Comparison of ENCODE assay signal across 8 cellular contexts in genomic region chr7:4745971-4746919, GRCh38. TPM values are rescaled to one million over a fixed set of nuclear protein-coding genes. Genes with fewer than 3 reads are reported as not detected.
A peak's percentile ranks its signal among the peaks of the same experiment; 100 is the strongest.
DNase-seq lines count a peak whose midpoint lies in the region; ATAC-seq and TF ChIP-seq lines count a peak whose summit lies in the region.

No MANE protein-coding gene starts in this region.

- peaks cover 55 to 88% (median 81%) of the 10 kb centered on the region in 10 experiments for H3K4me1 ChIP-seq in BLaER1 treated with 17β-estradiol and CSF1 and Interleukin-3, amounts not matched to agents 10 nM and 100 nM
- peaks cover 6% of the 10 kb centered on the region for H3K4me1 ChIP-seq in BE2C

- peak overlapping the region; percentile 81 for H3K4me3 Mint-ChIP-seq in activated CD4-positive, alpha-beta memory T cell treated with anti-CD3 and anti-CD28 coated beads for 36 hours

- H3K9me3 ChIP-seq in BLaER1 treated with 17β-estradiol and CSF1 and Interleukin-3, amounts not matched to agents 10 nM and 100 nM (replicated peaks in 1 of 11) = no peaks in the 10 kb centered on the region
- no peaks in the 10 kb centered on the region for H3K9me3 ChIP-seq in BE2C

- peaks cover 41 to 63% (median 56%) of the 10 kb centered on the region in 11 experiments for H3K36me3 ChIP-seq in BLaER1 treated with 17β-estradiol and CSF1 and Interleukin-3, amounts not matched to agents 10 nM and 100 nM
- H3K36me3 ChIP-seq in BE2C = peaks cover 55% of the 10 kb centered on the region

- peaks cover 10 to 87% (median 39%) of the 10 kb centered on the region in 11 experiments; a peak in 16 of 22 replicates for H4K20me1 ChIP-seq in BLaER1 treated with 17β-estradiol and CSF1 and Interleukin-3, amounts not matched to agents 10 nM and 100 nM

- peak overlapping the region; percentile 80 to 92 (median 87) for H3K4me2 ChIP-seq in BLaER1 treated with 17β-estradiol and CSF1 and Interleukin-3, amounts not matched to agents 10 nM and 100 nM

- TF ChIP-seq CTCF in BE2C (IDR thresholded peaks at IDR 0.05; ENCODE audit: low read depth, low read length) = no peak

- peak; percentile 79 for DNase-seq in HS-5 (ENCODE audit: low read depth)
- DNase-seq in activated CD4-positive, alpha-beta memory T cell treated with anti-CD3 and anti-CD28 coated beads for 36 hours = peak; percentile 65
- peak; percentile 50 for DNase-seq in fibroblast of the conjunctiva (ENCODE audit: low read depth)
- peak; percentile 83 for DNase-seq in renal cortical epithelial cell (ENCODE audit: low read depth)
- DNase-seq in sciatic nerve (ENCODE audit: low spot score) = no peak
- DNase-seq in BE2C = no peak

- peak overlapping the region; percentile 91 for H3K27ac Mint-ChIP-seq in activated CD4-positive, alpha-beta memory T cell treated with anti-CD3 and anti-CD28 coated beads for 36 hours

- no peak for ATAC-seq in sciatic nerve
- ATAC-seq in esophagus mucosa = no peak

- CTCF ChIA-PET in activated CD4-positive, alpha-beta memory T cell treated with anti-CD3 and anti-CD28 coated beads for 36 hours (lab: Charles Lee) = interaction anchor here (0.9 to 3.4 kb wide), 3 partner anchors 8 to 105 kb away, joined by 4 to 21 read pairs (median 4); no protein-coding TSS in a partner anchor

- H3K9ac ChIP-seq in BLaER1 treated with 17β-estradiol and CSF1 and Interleukin-3, amounts not matched to agents 10 nM and 100 nM = peak overlapping the region; percentile 70 to 82 (median 77)

- H3K4me1 Mint-ChIP-seq in activated CD4-positive, alpha-beta memory T cell treated with anti-CD3 and anti-CD28 coated beads for 36 hours (ENCODE audit: low read depth) = peaks cover 52% of the 10 kb centered on the region

- intact Hi-C loops in activated CD4-positive, alpha-beta memory T cell treated with anti-CD3 and anti-CD28 coated beads for 36 hours (cut with micrococcal nuclease) = loop anchor here (1.0 to 2.0 kb wide), 4 partner anchors 21 to 105 kb away; partner anchors contain the start of gene AP5Z1
- intact Hi-C loops in sciatic nerve (cut with DNase I) = no loop called here

- no peaks in the 10 kb centered on the region for H3K27me3 Mint-ChIP-seq in activated CD4-positive, alpha-beta memory T cell treated with anti-CD3 and anti-CD28 coated beads for 36 hours

- POLR2A ChIA-PET in activated CD4-positive, alpha-beta memory T cell treated with anti-CD3 and anti-CD28 coated beads for 36 hours (lab: Charles Lee) = interaction anchor here (0.7 to 2.2 kb wide), 4 partner anchors 29 to 166 kb away, joined by 3 to 15 read pairs (median 5); partner anchors contain the start of genes AP5Z1 and RADIL

- H3K27ac ChIP-seq in BLaER1 treated with 17β-estradiol and CSF1 and Interleukin-3, amounts not matched to agents 10 nM and 100 nM = peak overlapping the region; percentile 76 to 95 (median 87)

- peak overlapping the region; percentile 34 to 63 (median 50); a peak in 19 of 20 replicates for H3K4me3 ChIP-seq in BLaER1 treated with 17β-estradiol and CSF1 and Interleukin-3, amounts not matched to agents 10 nM and 100 nM
- no peak overlapping the region for H3K4me3 ChIP-seq in BE2C (ENCODE audit: low read depth, low read length)

- peaks cover 30% of the 10 kb centered on the region for H3K36me3 Mint-ChIP-seq in activated CD4-positive, alpha-beta memory T cell treated with anti-CD3 and anti-CD28 coated beads for 36 hours

- no peaks in the 10 kb centered on the region for H3K27me3 ChIP-seq in BLaER1 treated with 17β-estradiol and CSF1 and Interleukin-3, amounts not matched to agents 10 nM and 100 nM
- no peaks in the 10 kb centered on the region for H3K27me3 ChIP-seq in BE2C

- no peaks in the 10 kb centered on the region for H3K9me3 Mint-ChIP-seq in activated CD4-positive, alpha-beta memory T cell treated with anti-CD3 and anti-CD28 coated beads for 36 hours

RNA-seq across cellular contexts. Expression of gene AP5Z1, which starts 29.2 kb away (rescaled TPM):
- 10 to 100 TPM; 21.6 to 24.1 TPM for total RNA-seq in activated CD4-positive, alpha-beta memory T cell treated with anti-CD3 and anti-CD28 coated beads for 36 hours
- total RNA-seq in renal cortical epithelial cell (17.6 and 18.4 TPM in 2 replicates), sciatic nerve (36.2 TPM), esophagus mucosa (18.0 TPM)
- polyA plus RNA-seq in BE2C (2012; ENCODE audit: insufficient read depth, insufficient read length, low read depth) = 37.9 TPM

Comparison
In these comparisons a context has a peak if more than half of its experiments do, and no peak if none do; other contexts are left out.
1. DNase-seq: peak in HS-5 (single experiment), activated CD4-positive, alpha-beta memory T cell treated with anti-CD3 and anti-CD28 coated beads for 36 hours (single experiment), fibroblast of the conjunctiva (single experiment) and renal cortical epithelial cell (single experiment); none in sciatic nerve (single experiment) and BE2C (single experiment).